ENCODE assay signal across 11 cellular contexts in the genomic region with DNA sequence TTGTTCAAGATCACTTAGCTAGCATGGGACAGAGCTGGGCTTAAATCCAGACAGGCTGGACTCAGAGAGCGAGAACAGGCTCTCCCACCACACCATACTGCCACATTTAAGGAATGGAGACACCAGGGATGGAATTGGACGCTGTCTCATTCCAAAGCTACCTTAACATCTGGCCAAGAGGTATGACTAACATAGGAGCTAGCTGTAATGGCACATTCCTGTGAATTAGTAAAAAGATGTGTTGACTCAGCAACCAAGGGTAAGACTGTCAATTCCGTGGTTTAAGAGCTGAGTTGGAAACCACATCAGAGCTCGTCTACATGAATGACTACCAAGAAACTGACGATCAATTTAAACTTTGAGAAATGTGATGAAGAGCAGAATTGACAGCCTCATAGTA. TPM values are rescaled to one million over a fixed set of nuclear protein-coding genes. Genes with fewer than 3 reads are reported as not detected.
DNase-seq lines count a peak whose midpoint lies in the region; TF ChIP-seq lines count a peak whose summit lies in the region.
"Had no signal": no experiment of that assay in that cellular context is flagged by ENCODE, and none has a peak within 500 bp of the region (broad histone marks: within the 10 kb centered on the region; RNA-seq: fewer than 3 reads in every experiment).

No MANE protein-coding gene starts in this region.

- H3K9me3 Mint-ChIP-seq in HFFc6: no peaks in the 10 kb centered on the region
- no peaks in the 10 kb centered on the region for H3K9me3 Mint-ChIP-seq in activated T-helper 2 cell treated with anti-CD3 and anti-CD28 coated beads, Interferon-gamma antibody, Interleukin-2, Interleukin-4, amounts not matched to agents 10 μg/mL and 5 μg/mL and 100 μg/mL, durations not matched to agents 14 hours and 24 hours and 36 hours
- H3K9me3 Mint-ChIP-seq in glutamatergic neuron (ENCODE audit: unreplicated experiment): peaks cover 4% of the 10 kb centered on the region

- TF ChIP-seq POLR2A in erythroblast (IDR thresholded peaks at IDR 0.05; ENCODE audit: low read length): no peak

- intact Hi-C loops in activated T-helper 2 cell treated with anti-CD3 and anti-CD28 coated beads, Interferon-gamma antibody, Interleukin-2, Interleukin-4, amounts not matched to agents 10 μg/mL and 5 μg/mL and 100 μg/mL, durations not matched to agents 14 hours and 24 hours and 36 hours (cut with micrococcal nuclease): loop anchor here (1.0 to 2.0 kb wide), 3 partner anchors 9 to 18 kb away; partner anchors contain the start of genes PARK7 and TNFRSF9

- H3K4me3 Mint-ChIP-seq in HFFc6: no peak overlapping the region
- peak overlapping the region; percentile 27 for H3K4me3 Mint-ChIP-seq in activated T-helper 2 cell treated with anti-CD3 and anti-CD28 coated beads, Interferon-gamma antibody, Interleukin-2, Interleukin-4, amounts not matched to agents 10 μg/mL and 5 μg/mL and 100 μg/mL, durations not matched to agents 14 hours and 24 hours and 36 hours (ENCODE audit: low read depth)
- H3K4me3 Mint-ChIP-seq in glutamatergic neuron (ENCODE audit: unreplicated experiment): no peak overlapping the region
- H3K4me3 Mint-ChIP-seq: neural crest cell had no signal

- DNase-seq in AG08396 (ENCODE audit: low spot score): peak; percentile 82
- DNase-seq in HFFc6: peak; percentile 79
- DNase-seq in activated T-helper 2 cell treated with anti-CD3 and anti-CD28 coated beads, Interferon-gamma antibody, Interleukin-2, Interleukin-4, amounts not matched to agents 10 μg/mL and 5 μg/mL and 100 μg/mL, durations not matched to agents 14 hours and 24 hours and 36 hours (ENCODE audit: low spot score): peak; percentile 29
- peak; percentile 18 for DNase-seq in fibroblast of villous mesenchyme (ENCODE audit: low read depth)
- no peak for DNase-seq in glutamatergic neuron
- DNase-seq in NCI-H82 (lab: John Stamatoyannopoulos, UW): no peak
- no peak for DNase-seq in erythroblast (lab: John Stamatoyannopoulos, UW)
- DNase-seq in ureter (ENCODE audit: low spot score): no peak
- DNase-seq: head of caudate nucleus, NCI-H774 had no signal

- H3K36me3 Mint-ChIP-seq in HFFc6 (ENCODE audit: low read depth) (no peaks in the 10 kb centered on the region), glutamatergic neuron (ENCODE audit: unreplicated experiment) (no peaks in the 10 kb centered on the region)
- no peaks in the 10 kb centered on the region for H3K36me3 Mint-ChIP-seq in activated T-helper 2 cell treated with anti-CD3 and anti-CD28 coated beads, Interferon-gamma antibody, Interleukin-2, Interleukin-4, amounts not matched to agents 10 μg/mL and 5 μg/mL and 100 μg/mL, durations not matched to agents 14 hours and 24 hours and 36 hours (ENCODE audit: low read depth)

- H3K4me3 ChIP-seq in fibroblast of villous mesenchyme (ENCODE audit: low read depth, low read length): no peak overlapping the region

- H3K4me1 Mint-ChIP-seq in HFFc6 (ENCODE audit: low read depth) (peaks cover 17% of the 10 kb centered on the region), glutamatergic neuron (ENCODE audit: low read depth, unreplicated experiment) (no peaks in the 10 kb centered on the region)
- peaks cover 41% of the 10 kb centered on the region for H3K4me1 Mint-ChIP-seq in activated T-helper 2 cell treated with anti-CD3 and anti-CD28 coated beads, Interferon-gamma antibody, Interleukin-2, Interleukin-4, amounts not matched to agents 10 μg/mL and 5 μg/mL and 100 μg/mL, durations not matched to agents 14 hours and 24 hours and 36 hours (ENCODE audit: low read depth)
- H3K4me1 Mint-ChIP-seq: neural crest cell had no signal

- H3K27ac Mint-ChIP-seq in HFFc6 (no peak overlapping the region), glutamatergic neuron (ENCODE audit: unreplicated experiment) (no peak overlapping the region)
- peak overlapping the region; percentile 71 for H3K27ac Mint-ChIP-seq in activated T-helper 2 cell treated with anti-CD3 and anti-CD28 coated beads, Interferon-gamma antibody, Interleukin-2, Interleukin-4, amounts not matched to agents 10 μg/mL and 5 μg/mL and 100 μg/mL, durations not matched to agents 14 hours and 24 hours and 36 hours

- TF ChIP-seq CTCF in HFFc6 (IDR thresholded peaks at IDR 0.05): no peak
- TF ChIP-seq CTCF in fibroblast of villous mesenchyme (IDR thresholded peaks at IDR 0.05; ENCODE audit: insufficient read depth, low read depth, low read length): no peak
- no peak for TF ChIP-seq CTCF in glutamatergic neuron (IDR thresholded peaks at IDR 0.05; ENCODE audit: partially characterized antibody, unreplicated experiment)

- H3K27me3 Mint-ChIP-seq in HFFc6 (ENCODE audit: insufficient read depth): peaks cover 2% of the 10 kb centered on the region
- H3K27me3 Mint-ChIP-seq in activated T-helper 2 cell treated with anti-CD3 and anti-CD28 coated beads, Interferon-gamma antibody, Interleukin-2, Interleukin-4, amounts not matched to agents 10 μg/mL and 5 μg/mL and 100 μg/mL, durations not matched to agents 14 hours and 24 hours and 36 hours (ENCODE audit: low read depth): no peaks in the 10 kb centered on the region
- peaks cover 4% of the 10 kb centered on the region for H3K27me3 Mint-ChIP-seq in glutamatergic neuron (ENCODE audit: unreplicated experiment)

RNA-seq across cellular contexts. Expression of gene TNFRSF9, which starts 8.3 kb away (rescaled TPM):
- total RNA-seq in HFFc6 (2021; fragmentation: NEBNext Ultra II Directional; extraction: Animal tissue kit (Norgen Biotek cat#: 25700)): not detected
- 112 and 115 TPM in 2 replicates for total RNA-seq in activated T-helper 2 cell treated with anti-CD3 and anti-CD28 coated beads, Interferon-gamma antibody, Interleukin-2, Interleukin-4, amounts not matched to agents 10 μg/mL and 5 μg/mL and 100 μg/mL, durations not matched to agents 14 hours and 24 hours and 36 hours
- total RNA-seq in fibroblast of villous mesenchyme: 0.32 and 0.43 TPM in 2 replicates
- total RNA-seq in glutamatergic neuron (ENCODE audit: unreplicated experiment): 0.15 TPM
- 0.18 TPM for total RNA-seq in ureter

RNA-seq across cellular contexts. Expression of gene PARK7, which starts 12.6 kb away (rescaled TPM):
- total RNA-seq in HFFc6 (2021; fragmentation: NEBNext Ultra II Directional; extraction: Animal tissue kit (Norgen Biotek cat#: 25700)): 100 to 1,000 TPM; 331 to 377 (median 362) TPM
- total RNA-seq in activated T-helper 2 cell treated with anti-CD3 and anti-CD28 coated beads, Interferon-gamma antibody, Interleukin-2, Interleukin-4, amounts not matched to agents 10 μg/mL and 5 μg/mL and 100 μg/mL, durations not matched to agents 14 hours and 24 hours and 36 hours: 498 and 514 TPM in 2 replicates
- 172 and 198 TPM in 2 replicates for total RNA-seq in fibroblast of villous mesenchyme
- 196 TPM for total RNA-seq in glutamatergic neuron (ENCODE audit: unreplicated experiment)
- 271 TPM for total RNA-seq in ureter

Comparison
In these comparisons a context has a peak if more than half of its experiments do, and no peak if none do; other contexts are left out.
1. DNase-seq: peak in AG08396 (single experiment), HFFc6 (single experiment), activated T-helper 2 cell treated with anti-CD3 and anti-CD28 coated beads, Interferon-gamma antibody, Interleukin-2, Interleukin-4, amounts not matched to agents 10 μg/mL and 5 μg/mL and 100 μg/mL, durations not matched to agents 14 hours and 24 hours and 36 hours (single experiment) and fibroblast of villous mesenchyme (single experiment); none in glutamatergic neuron (single experiment), NCI-H82 (single experiment), erythroblast (0 of 2) and ureter (single experiment).
2. RNA of gene TNFRSF9, which starts 8.3 kb away (total RNA-seq): 112 to 115 TPM in activated T-helper 2 cell treated with anti-CD3 and anti-CD28 coated beads, Interferon-gamma antibody, Interleukin-2, Interleukin-4, amounts not matched to agents 10 μg/mL and 5 μg/mL and 100 μg/mL, durations not matched to agents 14 hours and 24 hours and 36 hours; 0.32 to 0.43 TPM in fibroblast of villous mesenchyme, 0.18 TPM in ureter (single experiment), 0.15 TPM in glutamatergic neuron (single experiment) and not detected in HFFc6; every median in the first group is over 10 times any median in the second.